Comparison of ENCODE assay signal across 14 cellular contexts in genomic region chr16:14669776-14670175, GRCh38. TPM values are rescaled to one million over a fixed set of nuclear protein-coding genes. Genes with fewer than 3 reads are reported as not detected.
DNase-seq lines count a peak whose midpoint lies in the region; ATAC-seq and TF ChIP-seq lines count a peak whose summit lies in the region.
"Had no signal": no experiment of that assay in that cellular context is flagged by ENCODE, and none has a peak within 500 bp of the region (broad histone marks: within the 10 kb centered on the region; RNA-seq: fewer than 3 reads in every experiment).

No MANE protein-coding gene starts in this region.

- H3K36me3 Mint-ChIP-seq in activated CD8-positive, alpha-beta T cell treated with anti-CD3 and anti-CD28 coated beads, Interleukin-2, amount 10 ng/mL, durations not matched to agents 7 days and 5 days (ENCODE audit: low read depth), result peaks cover 50% of the 10 kb centered on the region

- peaks cover 27% of the 10 kb centered on the region for H3K36me3 ChIP-seq in osteoblast (ENCODE audit: insufficient read depth, low read length)

- no peak overlapping the region for H3K4me3 ChIP-seq in osteoblast (ENCODE audit: insufficient read depth, low read length)

- no peak overlapping the region for H2AFZ ChIP-seq in osteoblast (ENCODE audit: low read length)

- no peaks in the 10 kb centered on the region for H4K20me1 ChIP-seq in osteoblast (ENCODE audit: insufficient read depth, low read length)

- DNase-seq in G401 (ENCODE audit: low spot score) (peak; percentile 50), NCI-H2029 (lab: John Stamatoyannopoulos, UW) (peak; percentile 87), cerebellar cortex (ENCODE audit: low spot score) (peak; percentile 38), osteoblast (ENCODE audit: insufficient read length, low spot score, missing footprints) (peak; percentile 47), NOMO-1 treated with dmso at 0.1 percent for 144 hours (lab: John Stamatoyannopoulos, UW; ENCODE audit: unreplicated experiment) (no peak), Kasumi-1 (lab: John Stamatoyannopoulos, UW) (no peak)
- no peak for DNase-seq in activated CD8-positive, alpha-beta T cell treated with anti-CD3 and anti-CD28 coated beads, Interleukin-2, amount 10 ng/mL, durations not matched to agents 7 days and 5 days
- DNase-seq: activated CD4-positive, alpha-beta T cell treated with anti-CD3 and anti-CD28 coated beads for 4 hours; KG1; naive thymus-derived CD4-positive, alpha-beta T cell had no signal

- H3K27me3 ChIP-seq in osteoblast (ENCODE audit: insufficient read depth, low read length), result no peaks in the 10 kb centered on the region

- peaks cover 11% of the 10 kb centered on the region for H3K4me1 Mint-ChIP-seq in activated CD8-positive, alpha-beta T cell treated with anti-CD3 and anti-CD28 coated beads, Interleukin-2, amount 10 ng/mL, durations not matched to agents 7 days and 5 days (ENCODE audit: low read depth)

- no peaks in the 10 kb centered on the region for H3K79me2 ChIP-seq in osteoblast (ENCODE audit: insufficient read depth, low read length)

- no peaks in the 10 kb centered on the region for H3K4me1 ChIP-seq in osteoblast (ENCODE audit: insufficient read depth, low read length)

- H3K9me3 ChIP-seq in osteoblast (ENCODE audit: low read depth, low read length), result no peaks in the 10 kb centered on the region

- H3K9me3 Mint-ChIP-seq in activated CD8-positive, alpha-beta T cell treated with anti-CD3 and anti-CD28 coated beads, Interleukin-2, amount 10 ng/mL, durations not matched to agents 7 days and 5 days (ENCODE audit: insufficient read depth), result peaks cover 7% of the 10 kb centered on the region

- ATAC-seq in GM18502 (IDR thresholded peaks at IDR 0.05; ENCODE audit: poor library complexity, unreplicated experiment), result no peak
- ATAC-seq in activated CD8-positive, alpha-beta T cell treated with anti-CD3 and anti-CD28 coated beads, Interleukin-2, amount 10 ng/mL, durations not matched to agents 7 days and 5 days, result no peak
- ATAC-seq: naive thymus-derived CD4-positive, alpha-beta T cell had no signal

- no peak overlapping the region for H3K27ac Mint-ChIP-seq in activated CD8-positive, alpha-beta T cell treated with anti-CD3 and anti-CD28 coated beads, Interleukin-2, amount 10 ng/mL, durations not matched to agents 7 days and 5 days
- H3K27ac Mint-ChIP-seq: T-helper 1 cell treated with Interleukin-12 subunit alpha and Interleukin-12 subunit beta and Interleukin-4 antibody, amounts not matched to agents 30 μg/mL and 1 μg/mL, for 36 hours had no signal

- CTCF ChIA-PET in activated CD8-positive, alpha-beta T cell treated with anti-CD3 and anti-CD28 coated beads, Interleukin-2, amount 10 ng/mL, durations not matched to agents 7 days and 5 days (lab: Charles Lee), result no interaction called here

- no peak overlapping the region for H3K4me2 ChIP-seq in osteoblast (ENCODE audit: insufficient read depth, low read length)

- no peaks in the 10 kb centered on the region for H3K27me3 Mint-ChIP-seq in activated CD8-positive, alpha-beta T cell treated with anti-CD3 and anti-CD28 coated beads, Interleukin-2, amount 10 ng/mL, durations not matched to agents 7 days and 5 days (ENCODE audit: low read depth)
- H3K27me3 Mint-ChIP-seq: naive thymus-derived CD4-positive, alpha-beta T cell had no signal

- H3K27ac ChIP-seq in osteoblast (ENCODE audit: low read depth, low read length), result no peak overlapping the region
- H3K27ac ChIP-seq: C4-2B had no signal

- TF ChIP-seq CTCF in osteoblast (IDR thresholded peaks at IDR 0.05; ENCODE audit: extremely low read depth, low read depth, low read length), result no peak

- in situ Hi-C loops in G401 (cut with HindIII; ENCODE audit: low sequenced_read_pairs), result no loop called here

- POLR2A ChIA-PET in activated CD8-positive, alpha-beta T cell treated with anti-CD3 and anti-CD28 coated beads, Interleukin-2, amount 10 ng/mL, durations not matched to agents 7 days and 5 days (lab: Charles Lee), result no interaction called here

- no peak overlapping the region for H3K4me3 Mint-ChIP-seq in activated CD8-positive, alpha-beta T cell treated with anti-CD3 and anti-CD28 coated beads, Interleukin-2, amount 10 ng/mL, durations not matched to agents 7 days and 5 days
- H3K4me3 Mint-ChIP-seq: naive thymus-derived CD4-positive, alpha-beta T cell; T-helper 1 cell treated with Interleukin-12 subunit alpha and Interleukin-12 subunit beta and Interleukin-4 antibody, amounts not matched to agents 30 μg/mL and 1 μg/mL, for 36 hours had no signal

RNA-seq across cellular contexts. Expression of gene PLA2G10, which starts 24.3 kb away (rescaled TPM):
- total RNA-seq in G401 (2014; rRNA removed; shearing (Covaris generic)), result not detected in 2 replicates
- total RNA-seq in osteoblast, result not detected in 2 replicates
- total RNA-seq in activated CD8-positive, alpha-beta T cell treated with anti-CD3 and anti-CD28 coated beads, Interleukin-2, amount 10 ng/mL, durations not matched to agents 7 days and 5 days, result not detected
- total RNA-seq: kidney epithelial cell; naive thymus-derived CD4-positive, alpha-beta T cell had no signal

RNA-seq across cellular contexts. Expression of gene NPIPA3, which starts 33.4 kb away (rescaled TPM):
- 0.37 TPM in 1 of 2 replicates, not detected in the other for total RNA-seq in G401 (2014; rRNA removed; shearing (Covaris generic))
- total RNA-seq in osteoblast, result 0.72 and 0.88 TPM in 2 replicates
- total RNA-seq in activated CD8-positive, alpha-beta T cell treated with anti-CD3 and anti-CD28 coated beads, Interleukin-2, amount 10 ng/mL, durations not matched to agents 7 days and 5 days, result 1 to 10 TPM; 2.6 to 3.7 TPM

RNA-seq across cellular contexts. Expression of gene BFAR, which starts 37.0 kb away (rescaled TPM):
- 129 and 174 TPM in 2 replicates for total RNA-seq in G401 (2014; rRNA removed; shearing (Covaris generic))
- total RNA-seq in osteoblast, result 142 and 186 TPM in 2 replicates
- 10 to 100 TPM; 65.1 to 65.7 TPM for total RNA-seq in activated CD8-positive, alpha-beta T cell treated with anti-CD3 and anti-CD28 coated beads, Interleukin-2, amount 10 ng/mL, durations not matched to agents 7 days and 5 days

RNA-seq across cellular contexts. Expression of gene PARN, which starts 39.7 kb away (rescaled TPM):
- total RNA-seq in G401 (2014; rRNA removed; shearing (Covaris generic)), result 27.2 and 36.2 TPM in 2 replicates
- 40.1 and 40.9 TPM in 2 replicates for total RNA-seq in osteoblast
- 10 to 100 TPM; 36.4 to 40.0 TPM for total RNA-seq in activated CD8-positive, alpha-beta T cell treated with anti-CD3 and anti-CD28 coated beads, Interleukin-2, amount 10 ng/mL, durations not matched to agents 7 days and 5 days

Comparison
In these comparisons a context has a peak if more than half of its experiments do, and no peak if none do; other contexts are left out.
1. DNase-seq: peak in G401 (single experiment), NCI-H2029 (single experiment), cerebellar cortex (single experiment) and osteoblast (single experiment); none in NOMO-1 treated with dmso at 0.1 percent for 144 hours (single experiment), Kasumi-1 (0 of 2) and activated CD8-positive, alpha-beta T cell treated with anti-CD3 and anti-CD28 coated beads, Interleukin-2, amount 10 ng/mL, durations not matched to agents 7 days and 5 days (single experiment).